14 cellular contexts compared by ENCODE assay signal in the genomic region with DNA sequence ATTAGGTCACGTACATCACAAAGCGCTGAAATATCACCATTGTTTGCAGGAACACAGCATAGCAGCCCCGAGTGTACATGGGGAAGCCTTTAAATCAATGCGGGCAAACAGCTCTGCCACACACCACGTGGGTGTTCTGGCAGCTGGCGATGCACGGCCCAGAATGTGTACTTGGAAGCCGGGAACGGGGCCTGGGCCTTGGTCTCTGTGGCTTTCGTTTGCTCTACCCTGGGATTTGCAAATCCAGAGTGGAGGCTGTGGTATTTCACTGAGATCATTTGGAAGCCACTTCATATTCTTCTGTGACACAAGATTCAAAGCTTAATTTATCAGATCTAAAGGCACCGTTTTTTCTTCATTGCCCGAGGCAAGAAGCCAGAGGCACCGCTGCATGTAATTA.
DNase-seq lines count a peak whose midpoint lies in the region; ATAC-seq lines count a peak whose summit lies in the region.
"Had no signal": no experiment of that assay in that cellular context is flagged by ENCODE, and none has a peak within 500 bp of the region (broad histone marks: within the 10 kb centered on the region; RNA-seq: fewer than 3 reads in every experiment).

No MANE protein-coding gene starts in this region.

- ATAC-seq in GM21528 (IDR thresholded peaks at IDR 0.05; ENCODE audit: low FRiP score, unreplicated experiment) (no peak), HG03135 (IDR thresholded peaks at IDR 0.05; ENCODE audit: unreplicated experiment) (no peak)

- DNase-seq in NCI-H1436 (lab: John Stamatoyannopoulos, UW) (peak; percentile 43), NCI-H1436 treated with DMSO at 0.1 percent for 48 hours (lab: John Stamatoyannopoulos, UW) (no peak), SK-N-DZ (ENCODE audit: low spot score) (peak; percentile 26), left kidney (ENCODE audit: low read depth, low spot score) (peak; percentile 39), KG1 (lab: John Stamatoyannopoulos, UW) (no peak)
- DNase-seq: activated CD8-positive, alpha-beta memory T cell treated with anti-CD3 and anti-CD28 coated beads, Interleukin-2, amount 50 U/mL, for 48 hours had no signal

- H3K27ac ChIP-seq in temporal lobe (ENCODE audit: low read depth, low read length) = peak overlapping the region; percentile 92
- H3K27ac ChIP-seq: 22Rv1, adrenal gland, hepatocyte, right lobe of liver, thoracic aorta had no signal

Comparison
In these comparisons a context has a peak if more than half of its experiments do, and no peak if none do; other contexts are left out.
1. DNase-seq: peak in NCI-H1436 (single experiment), SK-N-DZ (single experiment) and left kidney (single experiment); none in NCI-H1436 treated with DMSO at 0.1 percent for 48 hours (single experiment) and KG1 (single experiment).